Comparison of ENCODE assay signal across 10 cellular contexts in the genomic region with DNA sequence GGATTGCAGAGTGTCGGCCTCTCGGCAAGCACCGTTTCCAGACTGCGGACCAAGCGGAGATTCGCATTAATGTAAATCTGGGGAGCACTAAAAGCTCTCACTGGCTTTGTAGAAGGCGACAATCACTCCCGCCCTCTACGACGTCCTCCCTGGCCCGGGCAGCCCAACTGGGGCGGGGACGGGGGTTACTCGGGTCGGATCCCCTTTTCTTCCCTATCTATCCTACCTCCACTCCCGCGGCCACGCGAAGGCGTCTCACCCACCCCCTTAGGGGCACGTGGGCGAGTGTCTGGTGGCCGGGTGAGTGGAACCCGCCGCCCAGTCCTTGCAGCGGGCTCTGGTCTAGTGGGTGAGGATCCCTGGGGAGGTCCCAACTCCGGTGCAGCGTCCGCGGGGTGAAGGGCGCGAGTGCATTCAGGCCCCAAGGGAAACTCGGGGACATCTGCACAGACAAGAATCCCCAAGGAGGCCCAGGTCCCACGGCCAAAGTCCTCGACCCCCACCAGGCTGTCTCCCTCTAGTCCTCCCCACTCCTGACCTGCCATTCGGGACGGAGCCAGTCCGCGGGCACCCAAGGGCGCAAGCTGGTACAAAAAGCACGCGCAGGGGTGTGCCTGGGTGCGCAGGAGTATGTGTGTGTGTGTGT. TPM values are rescaled to one million over a fixed set of nuclear protein-coding genes. Genes with fewer than 3 reads are reported as not detected.
DNase-seq lines count a peak whose midpoint lies in the region; ATAC-seq and TF ChIP-seq lines count a peak whose summit lies in the region.
"Had no signal": no experiment of that assay in that cellular context is flagged by ENCODE, and none has a peak within 500 bp of the region (broad histone marks: within the 10 kb centered on the region; RNA-seq: fewer than 3 reads in every experiment).

No MANE protein-coding gene starts in this region.

- H3K4me3 ChIP-seq in Loucy (ENCODE audit: low read length, poor library complexity, severe bottlenecking), result peak overlapping the region; percentile 84
- no peak overlapping the region for H3K4me3 ChIP-seq in osteoblast (ENCODE audit: insufficient read depth, low read length)

- H3K36me3 Mint-ChIP-seq in CD4-positive, alpha-beta T cell (ENCODE audit: low read depth), result no peaks in the 10 kb centered on the region
- H3K36me3 Mint-ChIP-seq in dendritic cell treated with granulocyte-macrophage colony-stimulating factor and Interleukin-4, amounts not matched to agents 40 ng/mL and 50 ng/mL, for 4 days (ENCODE audit: low read depth), result no peaks in the 10 kb centered on the region

- peaks cover 54% of the 10 kb centered on the region for H3K4me1 Mint-ChIP-seq in CD4-positive, alpha-beta T cell (ENCODE audit: low read depth)
- H3K4me1 Mint-ChIP-seq in dendritic cell treated with granulocyte-macrophage colony-stimulating factor and Interleukin-4, amounts not matched to agents 40 ng/mL and 50 ng/mL, for 4 days (ENCODE audit: low read depth), result peaks cover 56% of the 10 kb centered on the region

- peak overlapping the region; percentile 99 for H2AFZ ChIP-seq in Loucy (ENCODE audit: low read length)
- H2AFZ ChIP-seq in osteoblast (ENCODE audit: low read length), result no peak overlapping the region

- H4K20me1 ChIP-seq in Loucy (ENCODE audit: insufficient read depth, low read length, poor library complexity, severe bottlenecking), result no peaks in the 10 kb centered on the region
- H4K20me1 ChIP-seq in osteoblast (ENCODE audit: insufficient read depth, low read length), result no peaks in the 10 kb centered on the region

- H3K79me2 ChIP-seq in Loucy (ENCODE audit: insufficient read depth, low read length) (no peaks in the 10 kb centered on the region), osteoblast (ENCODE audit: insufficient read depth, low read length) (no peaks in the 10 kb centered on the region)

- no peak overlapping the region for H3K27ac ChIP-seq in CD4-positive, alpha-beta T cell (ENCODE audit: low read depth, low read length)
- H3K27ac ChIP-seq in osteoblast (ENCODE audit: low read depth, low read length), result no peak overlapping the region
- H3K27ac ChIP-seq: SJSA1 had no signal

- H3K4me1 ChIP-seq in Loucy (ENCODE audit: insufficient read depth, low read length, poor library complexity, severe bottlenecking) (peaks cover 3% of the 10 kb centered on the region), osteoblast (ENCODE audit: insufficient read depth, low read length) (peaks cover 19% of the 10 kb centered on the region)

- H3K9me2 ChIP-seq in Loucy (replicated peaks; ENCODE audit: low read depth, low read length), result no peaks in the 10 kb centered on the region

- no peak for DNase-seq in CD4-positive, alpha-beta T cell
- no peak for DNase-seq in osteoblast (ENCODE audit: insufficient read length, low spot score, missing footprints)
- DNase-seq in GM19238 (ENCODE audit: insufficient read length, low spot score), result no peak
- no peak for DNase-seq in DMS 273 (lab: John Stamatoyannopoulos, UW; ENCODE audit: unreplicated experiment)
- DNase-seq in left lobe of liver (ENCODE audit: low spot score), result no peak
- DNase-seq in GM10266 (ENCODE audit: extremely low spot score), result no peak
- DNase-seq: NCI-H1930 had no signal

- CTCF ChIA-PET in CD4-positive, alpha-beta T cell (lab: Charles Lee), result interaction anchor here (0.6 kb wide), 1 partner anchor 35 kb away, joined by 3 read pairs; no protein-coding TSS in a partner anchor

- no peak overlapping the region for H3K27ac Mint-ChIP-seq in CD4-positive, alpha-beta T cell
- no peak overlapping the region for H3K27ac Mint-ChIP-seq in dendritic cell treated with granulocyte-macrophage colony-stimulating factor and Interleukin-4, amounts not matched to agents 40 ng/mL and 50 ng/mL, for 4 days

- H3K27me3 ChIP-seq in CD4-positive, alpha-beta T cell (ENCODE audit: control insufficient read depth, insufficient read depth, low read length), result peaks cover 97% of the 10 kb centered on the region
- H3K27me3 ChIP-seq in Loucy (ENCODE audit: insufficient read depth, low read length, poor library complexity, severe bottlenecking), result no peaks in the 10 kb centered on the region
- peaks cover 82% of the 10 kb centered on the region for H3K27me3 ChIP-seq in osteoblast (ENCODE audit: insufficient read depth, low read length)

- H3K36me3 ChIP-seq in Loucy (ENCODE audit: insufficient read depth, low read length) (no peaks in the 10 kb centered on the region), osteoblast (ENCODE audit: insufficient read depth, low read length) (no peaks in the 10 kb centered on the region)
- H3K36me3 ChIP-seq: SJSA1 had no signal

- ATAC-seq in CD4-positive, alpha-beta T cell (ENCODE audit: poor library complexity), result no peak
- no peak for ATAC-seq in left lobe of liver

- H3K9ac ChIP-seq in Loucy (ENCODE audit: low read depth, low read length, poor library complexity, severe bottlenecking), result no peak overlapping the region

- peak overlapping the region; percentile 81 for H3K4me3 Mint-ChIP-seq in CD4-positive, alpha-beta T cell
- peak overlapping the region; percentile 69 for H3K4me3 Mint-ChIP-seq in dendritic cell treated with granulocyte-macrophage colony-stimulating factor and Interleukin-4, amounts not matched to agents 40 ng/mL and 50 ng/mL, for 4 days

- TF ChIP-seq CTCF in CD4-positive, alpha-beta T cell (IDR thresholded peaks at IDR 0.05), result no peak
- TF ChIP-seq CTCF in Loucy (conservative IDR thresholded peaks at IDR 0.05; ENCODE audit: low read length), result no peak
- TF ChIP-seq CTCF in osteoblast (IDR thresholded peaks at IDR 0.05; ENCODE audit: extremely low read depth, low read depth, low read length), result no peak
- TF ChIP-seq CTCF in GM10266 (IDR thresholded peaks at IDR 0.05; ENCODE audit: control insufficient read depth, insufficient read depth, low read depth, missing control alignments), result no peak

- H3F3A ChIP-seq in Loucy (ENCODE audit: low read depth), result no peaks in the 10 kb centered on the region

- intact Hi-C loops in CD4-positive, alpha-beta T cell (cut with DNase I, micrococcal nuclease), result no loop called here
- intact Hi-C loops in dendritic cell treated with granulocyte-macrophage colony-stimulating factor and Interleukin-4, amounts not matched to agents 40 ng/mL and 50 ng/mL, for 4 days (cut with micrococcal nuclease), result loop anchor here (5.0 kb wide), 1 partner anchor 50 kb away; the partner anchor contains the start of gene NR2E1

- H3K9me3 Mint-ChIP-seq in CD4-positive, alpha-beta T cell, result no peaks in the 10 kb centered on the region
- no peaks in the 10 kb centered on the region for H3K9me3 Mint-ChIP-seq in dendritic cell treated with granulocyte-macrophage colony-stimulating factor and Interleukin-4, amounts not matched to agents 40 ng/mL and 50 ng/mL, for 4 days

- no peaks in the 10 kb centered on the region for H3K9me3 ChIP-seq in CD4-positive, alpha-beta T cell (ENCODE audit: control insufficient read depth, low read length)
- no peaks in the 10 kb centered on the region for H3K9me3 ChIP-seq in Loucy (ENCODE audit: insufficient read depth, low read depth, low read length)
- H3K9me3 ChIP-seq in osteoblast (ENCODE audit: low read depth, low read length), result no peaks in the 10 kb centered on the region
- H3K9me3 ChIP-seq: SJSA1 had no signal

- H3K27me3 Mint-ChIP-seq in CD4-positive, alpha-beta T cell, result peaks cover 91% of the 10 kb centered on the region
- H3K27me3 Mint-ChIP-seq in dendritic cell treated with granulocyte-macrophage colony-stimulating factor and Interleukin-4, amounts not matched to agents 40 ng/mL and 50 ng/mL, for 4 days, result peaks cover 93% of the 10 kb centered on the region

- POLR2A ChIA-PET in CD4-positive, alpha-beta T cell (lab: Charles Lee), result no interaction called here

- H3K4me2 ChIP-seq in Loucy (ENCODE audit: low read depth, low read length, poor library complexity, severe bottlenecking), result peak overlapping the region; percentile 77
- peak overlapping the region; percentile 81 for H3K4me2 ChIP-seq in osteoblast (ENCODE audit: insufficient read depth, low read length)

RNA-seq across cellular contexts. Expression of gene OSTM1, which starts 42.4 kb away (rescaled TPM):
- total RNA-seq in CD4-positive, alpha-beta T cell, result 10 to 100 TPM; 16.3 to 20.9 TPM
- 36.5 and 42.3 TPM in 2 replicates for total RNA-seq in osteoblast
- total RNA-seq in left lobe of liver, result 18.9 TPM

RNA-seq across cellular contexts. Expression of gene NR2E1, which starts 48.9 kb away (rescaled TPM):
- not detected for total RNA-seq in CD4-positive, alpha-beta T cell
- not detected in 2 replicates for total RNA-seq in osteoblast
- not detected for total RNA-seq in left lobe of liver
